Comparison of ENCODE assay signal across 1 cellular context in the genomic region with DNA sequence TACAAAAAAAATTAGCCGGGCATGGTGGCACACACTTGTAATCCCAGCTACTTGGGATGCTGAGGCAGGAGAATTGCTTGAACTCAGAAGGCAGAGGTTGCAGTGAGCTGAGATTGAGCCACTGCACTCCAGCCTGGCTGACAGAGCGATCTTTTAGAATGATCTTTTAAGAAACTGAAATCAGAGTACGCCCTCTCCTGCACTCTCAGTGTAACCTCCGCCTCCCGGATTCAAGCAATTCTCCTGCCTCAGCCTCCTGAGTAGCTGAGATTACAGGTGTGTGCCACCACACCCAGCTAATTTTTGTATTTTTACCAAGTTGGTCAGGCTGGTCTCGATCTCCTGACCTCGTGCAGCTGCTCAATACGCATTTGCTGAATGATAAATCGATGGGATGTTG.
TF ChIP-seq lines count a peak whose summit lies in the region.
"Not testable (repeated sequence)": the region's sequence is repeated elsewhere in the genome, so short reads cannot be mapped to it uniquely, and the experiment has no call there.

No MANE protein-coding gene starts in this region.

TF ChIP-seq in HepG2, 621 proteins besides CTCF, POLR2A, EP300 and RAD21:
- not testable (repeated sequence) for TF ChIP-seq MAZ (IDR thresholded peaks at IDR 0.05; ENCODE audit: borderline replicate concordance, low read depth, low read length)
- TF ChIP-seq MAZ (CRISPR knock-in tag; IDR thresholded peaks at IDR 0.05; ENCODE audit: low read depth), result 0 out of 2 replicates have a peak, but pooled peaks have one; percentile 3
